15 cellular contexts compared by ENCODE assay signal in the genomic region with DNA sequence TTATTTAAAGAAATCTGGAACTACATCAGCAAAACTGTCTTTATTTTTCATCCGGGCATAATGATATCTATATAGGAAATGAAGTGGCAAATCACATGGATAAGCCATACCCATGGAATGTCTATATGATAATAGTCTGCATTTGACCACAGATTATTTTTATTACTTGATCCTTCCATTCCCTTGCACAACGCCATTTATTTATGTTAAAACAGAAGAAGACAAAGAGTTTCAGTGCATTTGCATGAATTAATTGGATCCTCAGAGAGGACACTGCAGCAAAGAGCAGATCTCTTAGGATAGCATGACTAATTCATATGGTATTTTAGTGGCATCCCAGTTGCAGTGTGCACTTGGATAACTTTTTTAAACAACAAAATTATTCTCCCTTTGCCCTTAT.
DNase-seq lines count a peak whose midpoint lies in the region; ATAC-seq and TF ChIP-seq lines count a peak whose summit lies in the region.
"Had no signal": no experiment of that assay in that cellular context is flagged by ENCODE, and none has a peak within 500 bp of the region (broad histone marks: within the 10 kb centered on the region; RNA-seq: fewer than 3 reads in every experiment).

No MANE protein-coding gene starts in this region.

- no peak overlapping the region for H2AFZ ChIP-seq in IMR-90 (replicated peaks; ENCODE audit: low read length, poor library complexity)

- peak overlapping the region in 1 of 2 experiments; percentile 61; a peak in 1 of 4 replicates for H4K8ac ChIP-seq in IMR-90 (ENCODE audit: low read depth in 2 of 2, low read length in 2 of 2)

- dilution Hi-C loops in IMR-90 (cut with HindIII; ENCODE audit: low sequenced_read_pairs, unreplicated experiment), result no loop called here

- no peak overlapping the region for H2BK15ac ChIP-seq in IMR-90 (ENCODE audit: low read depth, low read length)

- DNase-seq in AG10803 (ENCODE audit: low read depth), result peak; percentile 72
- peak; percentile 77 for DNase-seq in IMR-90
- DNase-seq in central memory CD8-positive, alpha-beta T cell (ENCODE audit: low spot score in 2 of 2), result no peak
- DNase-seq in myocyte (ENCODE audit: low read depth), result peak; percentile 47
- DNase-seq in NCI-H748 treated with DMSO at 0.1 percent for 48 hours (lab: John Stamatoyannopoulos, UW), result no peak
- no peak for DNase-seq in stimulated activated CD4-positive, alpha-beta T cell treated with anti-CD3 and anti-CD28 coated beads, Interleukin-1b, Interleukin-23, amount 100 ng/mL, for 48 hours
- no peak for DNase-seq in NCI-H1105 treated with DMSO at 0.1 percent for 48 hours (lab: John Stamatoyannopoulos, UW)
- DNase-seq: activated CD8-positive, alpha-beta memory T cell treated with anti-CD3 and anti-CD28 coated beads for 24 hours; activated naive CD4-positive, alpha-beta T cell treated with anti-CD3 and anti-CD28 coated beads, Interleukin-2, amount 10 ng/mL, durations not matched to agents 7 days and 5 days; gastrocnemius medialis; kidney; naive B cell; NCI-H524; right lobe of liver had no signal

- H3K27me3 Mint-ChIP-seq in central memory CD8-positive, alpha-beta T cell, result no peaks in the 10 kb centered on the region
- H3K27me3 Mint-ChIP-seq: activated naive CD4-positive, alpha-beta T cell treated with anti-CD3 and anti-CD28 coated beads, Interleukin-2, amount 10 ng/mL, durations not matched to agents 7 days and 5 days; naive B cell had no signal

- H3K9me3 ChIP-seq in IMR-90 (ENCODE audit: control insufficient read depth, insufficient read depth, low read length), result no peaks in the 10 kb centered on the region
- H3K9me3 ChIP-seq: gastrocnemius medialis, right lobe of liver had no signal

- no peaks in the 10 kb centered on the region for H3K36me3 Mint-ChIP-seq in central memory CD8-positive, alpha-beta T cell (ENCODE audit: insufficient read depth)
- H3K36me3 Mint-ChIP-seq: activated naive CD4-positive, alpha-beta T cell treated with anti-CD3 and anti-CD28 coated beads, Interleukin-2, amount 10 ng/mL, durations not matched to agents 7 days and 5 days had no signal

- no peak overlapping the region for H3K9ac ChIP-seq in IMR-90 (ENCODE audit: low read depth, low read length)

- no peaks in the 10 kb centered on the region for H3K9me1 ChIP-seq in IMR-90 (ENCODE audit: insufficient read depth, low read length)

- WGBS in IMR-90 (ENCODE audit: extremely low coverage in 2 of 2, insufficient read length in 1 of 2), 2 experiments, result no CpG with 5 or more reads among the region's 2 CpGs

- H2BK20ac ChIP-seq in IMR-90 (ENCODE audit: low read depth, low read length), result no peak overlapping the region

- no peak overlapping the region for H2AK5ac ChIP-seq in IMR-90 (ENCODE audit: low read depth, low read length)

- no peak overlapping the region for H3K18ac ChIP-seq in IMR-90 (ENCODE audit: low read depth, low read length)

- peak overlapping the region; percentile 93 for H2BK5ac ChIP-seq in IMR-90 (ENCODE audit: low read depth, low read length, poor library complexity, severe bottlenecking)

- H3K4me1 Mint-ChIP-seq in central memory CD8-positive, alpha-beta T cell, result no peaks in the 10 kb centered on the region
- H3K4me1 Mint-ChIP-seq: activated naive CD4-positive, alpha-beta T cell treated with anti-CD3 and anti-CD28 coated beads, Interleukin-2, amount 10 ng/mL, durations not matched to agents 7 days and 5 days; naive B cell had no signal

- H3K4me3 Mint-ChIP-seq in central memory CD8-positive, alpha-beta T cell, result no peak overlapping the region
- H3K4me3 Mint-ChIP-seq: activated naive CD4-positive, alpha-beta T cell treated with anti-CD3 and anti-CD28 coated beads, Interleukin-2, amount 10 ng/mL, durations not matched to agents 7 days and 5 days; naive B cell had no signal

- no peaks in the 10 kb centered on the region for H3K36me3 ChIP-seq in IMR-90 (ENCODE audit: control insufficient read depth, insufficient read depth, low read length)
- H3K36me3 ChIP-seq: gastrocnemius medialis, right lobe of liver had no signal

- TF ChIP-seq CTCF in AG10803 (conservative IDR thresholded peaks at IDR 0.05; ENCODE audit: low read length) (no peak), IMR-90 (conservative IDR thresholded peaks at IDR 0.05; ENCODE audit: low read depth, low read length) (no peak)

- peaks cover 7% of the 10 kb centered on the region for H3K4me1 ChIP-seq in IMR-90 (ENCODE audit: control insufficient read depth, insufficient read depth, low read length)
- H3K4me1 ChIP-seq: gastrocnemius medialis, right lobe of liver had no signal

- no peak for TF ChIP-seq RAD21 in IMR-90 (IDR thresholded peaks at IDR 0.05; ENCODE audit: low read length)

- H3K4ac ChIP-seq in IMR-90 (ENCODE audit: low read depth, low read length), result no peak overlapping the region

- no TSS peak for BruUV-seq in IMR-90 (replicated peaks; lab: Mats Ljungman, UMichigan)

- ATAC-seq in IMR-90 (ENCODE audit: low read depth), result peak; percentile 90
- ATAC-seq in central memory CD8-positive, alpha-beta T cell (replicated peaks; ENCODE audit: extremely low read depth, poor library complexity, severe bottlenecking), result no peak
- no peak for ATAC-seq in GM21447 (IDR thresholded peaks at IDR 0.05; ENCODE audit: unreplicated experiment)
- ATAC-seq: gastrocnemius medialis, right lobe of liver had no signal

- no peaks in the 10 kb centered on the region for H4K20me1 ChIP-seq in IMR-90 (ENCODE audit: insufficient read depth, low read length)

- no peak overlapping the region for H4K91ac ChIP-seq in IMR-90 (ENCODE audit: insufficient read depth, low read depth, low read length)

- no peaks in the 10 kb centered on the region for H3K9me3 Mint-ChIP-seq in central memory CD8-positive, alpha-beta T cell
- H3K9me3 Mint-ChIP-seq: activated naive CD4-positive, alpha-beta T cell treated with anti-CD3 and anti-CD28 coated beads, Interleukin-2, amount 10 ng/mL, durations not matched to agents 7 days and 5 days had no signal

- CTCF ChIA-PET in IMR-90 (lab: Yijun Ruan, JAX), result interaction anchor here (0.6 kb wide), 1 partner anchor 132 kb away, joined by 5 read pairs; no protein-coding TSS in a partner anchor

- H3K56ac ChIP-seq in IMR-90 (ENCODE audit: extremely low read depth, insufficient read depth, low read length), result no peak overlapping the region

- POLR2A ChIA-PET in IMR-90 (lab: Charles Lee; ENCODE audit: unreplicated experiment), result no interaction called here

- 0 out of 4 replicates have a peak, but pooled peaks cover 0 to 3% of the 10 kb centered on the region in 2 experiments for H3K79me1 ChIP-seq in IMR-90 (ENCODE audit: low read depth in 1 of 2, low read length in 2 of 2)

- in situ Hi-C loops in IMR-90 (cut with MboI; ENCODE audit: low sequenced_read_pairs), result no loop called here

- H2AK9ac ChIP-seq in IMR-90 (replicated peaks; ENCODE audit: low read depth, low read length, poor library complexity), result no peak overlapping the region

- H3K23ac ChIP-seq in IMR-90 (ENCODE audit: low read depth, low read length), result no peak overlapping the region

- H2BK120ac ChIP-seq in IMR-90 (ENCODE audit: low read depth, low read length), result no peak overlapping the region

- no peaks in the 10 kb centered on the region for H3K27me3 ChIP-seq in IMR-90 (ENCODE audit: control insufficient read depth, insufficient read depth, low read length)
- H3K27me3 ChIP-seq: gastrocnemius medialis, right lobe of liver had no signal

- peak overlapping the region; percentile 95; the same call in 1 of the 2 replicates for H3K27ac ChIP-seq in IMR-90 (ENCODE audit: insufficient read depth, low read length)
- H3K27ac ChIP-seq: gastrocnemius medialis, right lobe of liver had no signal

- H3K14ac ChIP-seq in IMR-90 (replicated peaks; ENCODE audit: low read depth, low read length), result no peak overlapping the region

- H3K4me3 ChIP-seq in AG10803 (ENCODE audit: low read length) (no peak overlapping the region), IMR-90 (ENCODE audit: insufficient read depth, low read depth, low read length) (no peak overlapping the region)
- H3K4me3 ChIP-seq: gastrocnemius medialis, right lobe of liver had no signal

- no peak for TF ChIP-seq POLR2A in IMR-90 (IDR thresholded peaks at IDR 0.05; ENCODE audit: low read depth, low read length)

- intact Hi-C loops in IMR-90 (cut with micrococcal nuclease), result no loop called here

- 0 out of 2 replicates have a peak overlapping the region, but pooled peaks have one; percentile 9 for H3K4me2 ChIP-seq in IMR-90 (ENCODE audit: low read depth, low read length)

- H4K5ac ChIP-seq in IMR-90 (ENCODE audit: low read depth, low read length), result no peak overlapping the region

- H3K27ac Mint-ChIP-seq in central memory CD8-positive, alpha-beta T cell (ENCODE audit: low read depth), result peak overlapping the region; percentile 86
- H3K27ac Mint-ChIP-seq: activated naive CD4-positive, alpha-beta T cell treated with anti-CD3 and anti-CD28 coated beads, Interleukin-2, amount 10 ng/mL, durations not matched to agents 7 days and 5 days; naive B cell had no signal

TF ChIP-seq in IMR-90, 13 proteins besides CTCF, POLR2A, EP300 and RAD21:
- no peak for TF ChIP-seq RCOR1 (IDR thresholded peaks at IDR 0.05; ENCODE audit: insufficient replicate concordance, low read length)
- TF ChIP-seq FOS (IDR thresholded peaks at IDR 0.05; ENCODE audit: low read depth, low read length), result peak; percentile 20; the same call in 1 of the 2 replicates
- peak; percentile 50; the same call in 1 of the 2 replicates for TF ChIP-seq CEBPB (IDR thresholded peaks at IDR 0.05; ENCODE audit: low read depth, low read length)
TF ChIP-seq in IMR-90: peak in this region for 2.

Comparison
In these comparisons a context has a peak if more than half of its experiments do, and no peak if none do; other contexts are left out.
1. DNase-seq: peak in AG10803 (single experiment), IMR-90 (single experiment) and myocyte (single experiment); none in central memory CD8-positive, alpha-beta T cell (0 of 2), NCI-H748 treated with DMSO at 0.1 percent for 48 hours (single experiment), stimulated activated CD4-positive, alpha-beta T cell treated with anti-CD3 and anti-CD28 coated beads, Interleukin-1b, Interleukin-23, amount 100 ng/mL, for 48 hours (single experiment) and NCI-H1105 treated with DMSO at 0.1 percent for 48 hours (single experiment).